Comparison of ENCODE assay signal across 25 cellular contexts in genomic region chr12:88544991-88545684, GRCh38. TPM values are rescaled to one million over a fixed set of nuclear protein-coding genes. Genes with fewer than 3 reads are reported as not detected.
DNase-seq lines count a peak whose midpoint lies in the region; ATAC-seq and TF ChIP-seq lines count a peak whose summit lies in the region.
"Had no signal": no experiment of that assay in that cellular context is flagged by ENCODE, and none has a peak within 500 bp of the region (broad histone marks: within the 10 kb centered on the region; RNA-seq: fewer than 3 reads in every experiment).

No MANE protein-coding gene starts in this region.

- peaks cover 24% of the 10 kb centered on the region for H3K4me1 Mint-ChIP-seq in nephron progenitor cell
- H3K4me1 Mint-ChIP-seq: CD8-positive, alpha-beta memory T cell had no signal

- no peaks in the 10 kb centered on the region for H3K9me3 Mint-ChIP-seq in nephron progenitor cell

- no peak overlapping the region for H3K4me3 Mint-ChIP-seq in nephron progenitor cell
- H3K4me3 Mint-ChIP-seq: activated CD8-positive, alpha-beta T cell treated with anti-CD3 and anti-CD28 coated beads, Interleukin-2, amount 10 ng/mL, durations not matched to agents 7 days and 5 days; CD8-positive, alpha-beta memory T cell had no signal

- intact Hi-C loops in ascending aorta (cut with DNase I): no loop called here

- H3K4me3 ChIP-seq in ascending aorta: no peak overlapping the region
- H3K4me3 ChIP-seq: gastroesophageal sphincter, lower lobe of right lung, psoas muscle, thoracic aorta had no signal

- H3K4me1 ChIP-seq in ascending aorta: no peaks in the 10 kb centered on the region
- H3K4me1 ChIP-seq: psoas muscle had no signal

- DNase-seq in ELR (ENCODE audit: low read depth) (peak; percentile 43), LHCN-M2 (ENCODE audit: low read depth) (peak; percentile 36), dedifferentiated amniotic fluid mesenchymal stem cell (ENCODE audit: extremely low spot score) (peak; percentile 81), nephron progenitor cell (no peak), iPS-NIHi11 (ENCODE audit: low spot score) (no peak), ascending aorta (ENCODE audit: low spot score in 2 of 2) (no peak), HUDEP-2 (lab: John Stamatoyannopoulos, UW; ENCODE audit: unreplicated experiment in 76 of 76) (no peak)
- DNase-seq: activated CD8-positive, alpha-beta T cell treated with anti-CD3 and anti-CD28 coated beads, Interleukin-2, amount 10 ng/mL, durations not matched to agents 7 days and 5 days; activated naive CD4-positive, alpha-beta T cell; amniotic stem cell; CD8-positive, alpha-beta memory T cell; DND-41; hypothalamus; lower lobe of right lung; NCI-H1105 treated with DMSO at 0.1 percent for 48 hours; NCI-H2081 treated with DMSO at 0.1 percent for 48 hours; NCI-H524 treated with DMSO at 0.1 percent for 48 hours; psoas muscle; stimulated activated CD4-positive, alpha-beta T cell treated with anti-CD3 and anti-CD28 coated beads, Interleukin-2, amount 100 ng/mL, for 48 hours; stimulated activated naive CD4-positive, alpha-beta T cell treated with Interleukin-2 at 50 U/mL for 16 hours had no signal

- no peaks in the 10 kb centered on the region for H3K27me3 ChIP-seq in ascending aorta
- H3K27me3 ChIP-seq: gastroesophageal sphincter, neutrophil had no signal

- TF ChIP-seq CTCF in nephron progenitor cell (IDR thresholded peaks at IDR 0.05) (no peak), ascending aorta (IDR thresholded peaks at IDR 0.05) (no peak)

- no peak for ATAC-seq in GM19023 (IDR thresholded peaks at IDR 0.05; ENCODE audit: unreplicated experiment)
- ATAC-seq: activated CD4-positive, CD25-positive, alpha-beta regulatory T cell treated with anti-CD3 and anti-CD28 coated beads, Interleukin-2, amount 50 U/mL, for 24 hours; activated CD8-positive, alpha-beta T cell treated with anti-CD3 and anti-CD28 coated beads, Interleukin-2, amount 10 ng/mL, durations not matched to agents 7 days and 5 days; gastroesophageal sphincter; lower lobe of right lung; psoas muscle had no signal

- H3K27ac ChIP-seq in ascending aorta: no peak overlapping the region
- H3K27ac ChIP-seq: lower lobe of right lung, neutrophil, psoas muscle, thoracic aorta had no signal

- H3K36me3 Mint-ChIP-seq in nephron progenitor cell (ENCODE audit: low read depth): no peaks in the 10 kb centered on the region
- H3K36me3 Mint-ChIP-seq: CD8-positive, alpha-beta memory T cell had no signal

- peak overlapping the region; percentile 52 for H3K27ac Mint-ChIP-seq in nephron progenitor cell
- H3K27ac Mint-ChIP-seq: activated CD8-positive, alpha-beta T cell treated with anti-CD3 and anti-CD28 coated beads, Interleukin-2, amount 10 ng/mL, durations not matched to agents 7 days and 5 days; CD8-positive, alpha-beta memory T cell had no signal

- H3K27me3 Mint-ChIP-seq in nephron progenitor cell (ENCODE audit: low read depth, poor library complexity): no peaks in the 10 kb centered on the region
- H3K27me3 Mint-ChIP-seq: CD8-positive, alpha-beta memory T cell had no signal

- H3K9me3 ChIP-seq in ascending aorta: no peaks in the 10 kb centered on the region
- H3K9me3 ChIP-seq: gastroesophageal sphincter, lower lobe of right lung, neutrophil, psoas muscle, thoracic aorta had no signal

- H3K36me3 ChIP-seq in ascending aorta: no peaks in the 10 kb centered on the region
- H3K36me3 ChIP-seq: neutrophil, thoracic aorta had no signal

RNA-seq across cellular contexts. Expression of gene KITLG, which starts 35.1 kb away (rescaled TPM):
- total RNA-seq in LHCN-M2 (2014; rRNA removed) (6.2 and 10.4 TPM in 2 replicates), ascending aorta (13.2 TPM)
- polyA plus RNA-seq in LHCN-M2 (2012): 0.70 TPM
- total RNA-seq: activated CD8-positive, alpha-beta T cell treated with anti-CD3 and anti-CD28 coated beads, Interleukin-2, amount 10 ng/mL, durations not matched to agents 7 days and 5 days had no signal
- polyA plus RNA-seq: CD8-positive, alpha-beta memory T cell had no signal

Comparison
In these comparisons a context has a peak if more than half of its experiments do, and no peak if none do; other contexts are left out.
1. DNase-seq: peak in ELR (single experiment), LHCN-M2 (single experiment) and dedifferentiated amniotic fluid mesenchymal stem cell (single experiment); none in nephron progenitor cell (single experiment), iPS-NIHi11 (single experiment), ascending aorta (0 of 2) and HUDEP-2 (0 of 76).